In genomic region chr10:125048101-125048864, GRCh38 we compare ENCODE assay signal across 8 cellular contexts.
DNase-seq lines count a peak whose midpoint lies in the region; ATAC-seq and TF ChIP-seq lines count a peak whose summit lies in the region.

No MANE protein-coding gene starts in this region.

- H3K9ac ChIP-seq in mesenchymal stem cell (ENCODE audit: low read length) = peak overlapping the region; percentile 45

- H3K36me3 ChIP-seq in mesenchymal stem cell (ENCODE audit: control insufficient read depth in 1 of 2, insufficient read depth in 2 of 2, low read depth in 1 of 2, low read length in 2 of 2) = peaks cover 10 to 32% of the 10 kb centered on the region in 2 experiments

- peak overlapping the region in 1 of 2 experiments; percentile 86 for H3K23ac ChIP-seq in mesenchymal stem cell (ENCODE audit: low read length in 2 of 2)

- peaks cover 14% of the 10 kb centered on the region for H3K4me1 ChIP-seq in mesenchymal stem cell (ENCODE audit: control insufficient read depth, insufficient read depth, low read depth, low read length)

- H2AFZ ChIP-seq in mesenchymal stem cell (ENCODE audit: low read depth, low read length) = no peak overlapping the region

- H4K91ac ChIP-seq in mesenchymal stem cell (ENCODE audit: low read length) = no peak overlapping the region

- H3K27me3 ChIP-seq in mesenchymal stem cell (ENCODE audit: control insufficient read depth in 1 of 2, insufficient read depth in 1 of 2, low read length in 2 of 2) = no peaks in the 10 kb centered on the region

- 63% methylated on average over 15 of the region's 16 CpGs for WGBS in mesenchymal stem cell

- no peak overlapping the region for H3K4ac ChIP-seq in mesenchymal stem cell (ENCODE audit: low read depth in 1 of 2, low read length in 2 of 2)

- no peak overlapping the region for H2BK120ac ChIP-seq in mesenchymal stem cell (ENCODE audit: low read depth, low read length)

- no peak overlapping the region for H2BK5ac ChIP-seq in mesenchymal stem cell (ENCODE audit: low read depth, low read length, poor library complexity, severe bottlenecking)

- peak; percentile 98 for TF ChIP-seq CTCF in AG10803 (conservative IDR thresholded peaks at IDR 0.05; ENCODE audit: low read length)

- no peak overlapping the region for H3K4me2 ChIP-seq in mesenchymal stem cell (ENCODE audit: low read length, poor library complexity, severe bottlenecking)

- no peak overlapping the region for H2BK15ac ChIP-seq in mesenchymal stem cell (ENCODE audit: low read depth, poor library complexity, severe bottlenecking)

- no peaks in the 10 kb centered on the region for H3K9me3 ChIP-seq in mesenchymal stem cell (ENCODE audit: control insufficient read depth, low read length)

- no peak overlapping the region for H3K14ac ChIP-seq in mesenchymal stem cell (ENCODE audit: low read length in 2 of 2)

- H3K27ac ChIP-seq in mesenchymal stem cell (ENCODE audit: low read length, poor library complexity, severe bottlenecking) = no peak overlapping the region

- peak; percentile 81 for DNase-seq in AG10803 (ENCODE audit: low read depth)
- peak; percentile 76 for DNase-seq in NCI-H510A treated with DMSO at 0.1 percent for 48 hours (lab: John Stamatoyannopoulos, UW)
- DNase-seq in activated CD4-positive, alpha-beta T cell treated with anti-CD3 and anti-CD28 coated beads, Interleukin-2, amount 50 U/mL, for 1 hour = peak; percentile 50
- peak; percentile 93 for DNase-seq in ecto neural progenitor cell (ENCODE audit: low spot score)
- peak; percentile 90 for DNase-seq in mesenchymal stem cell
- DNase-seq in stimulated activated CD8-positive, alpha-beta memory T cell treated with anti-CD3 and anti-CD28 coated beads, Interleukin-2, amount 100 ng/mL, for 1 hour (ENCODE audit: low read depth in 2 of 2) = peak; percentile 14 to 21

- H3K18ac ChIP-seq in mesenchymal stem cell (ENCODE audit: low read depth in 1 of 2, low read length in 2 of 2) = peak overlapping the region in 1 of 2 experiments; percentile 18

- peak overlapping the region in 1 of 2 experiments; percentile 21 for H2BK12ac ChIP-seq in mesenchymal stem cell (ENCODE audit: low read length in 2 of 2)

- peaks cover 44% of the 10 kb centered on the region for H3K79me1 ChIP-seq in mesenchymal stem cell (replicated peaks; ENCODE audit: low read length, poor library complexity, severe bottlenecking)

- H2AK5ac ChIP-seq in mesenchymal stem cell (ENCODE audit: low read length, severe bottlenecking) = peak overlapping the region; percentile 33

- no peak overlapping the region for H4K8ac ChIP-seq in mesenchymal stem cell (ENCODE audit: low read length)

- H3K4me3 ChIP-seq in AG10803 (ENCODE audit: low read length) = no peak overlapping the region
- H3K4me3 ChIP-seq in mesenchymal stem cell (ENCODE audit: insufficient read depth in 1 of 2, low read depth in 1 of 2, low read length in 2 of 2) = no peak overlapping the region

- ATAC-seq in GM18861 (IDR thresholded peaks at IDR 0.05; ENCODE audit: unreplicated experiment) (peak; percentile 90), HG03095 (IDR thresholded peaks at IDR 0.05; ENCODE audit: unreplicated experiment) (peak; percentile 89)

Comparison
In these comparisons a context has a peak if more than half of its experiments do, and no peak if none do; other contexts are left out.
1. DNase-seq: peak in every context shown above with its lines; median percentile 93 in ecto neural progenitor cell; 90 in mesenchymal stem cell; 81 in AG10803; 76 in NCI-H510A treated with DMSO at 0.1 percent for 48 hours; 50 in activated CD4-positive, alpha-beta T cell treated with anti-CD3 and anti-CD28 coated beads, Interleukin-2, amount 50 U/mL, for 1 hour; 18 in stimulated activated CD8-positive, alpha-beta memory T cell treated with anti-CD3 and anti-CD28 coated beads, Interleukin-2, amount 100 ng/mL, for 1 hour.